ENCODE assay signal across 19 cellular contexts in genomic region chr15:72174551-72175165, GRCh38. TPM values are rescaled to one million over a fixed set of nuclear protein-coding genes. Genes with fewer than 3 reads are reported as not detected.
"Had no signal": no experiment of that assay in that cellular context is flagged by ENCODE, and none has a peak within 500 bp of the region (broad histone marks: within the 10 kb centered on the region; RNA-seq: fewer than 3 reads in every experiment).

No MANE protein-coding gene starts in this region.

- ATAC-seq: activated T-helper 17 cell treated with anti-CD3 and anti-CD28 coated beads, Interleukin-2, amount 50 U/mL, for 72 hours; effector memory CD8-positive, alpha-beta T cell; gastrocnemius medialis; heart left ventricle; left colon had no signal

- H3K4me1 Mint-ChIP-seq: activated T-helper 17 cell treated with anti-CD3 and anti-CD28 coated beads, Interleukin-2, amount 50 U/mL, for 72 hours had no signal

- H3K4me3 ChIP-seq: gastrocnemius medialis, heart left ventricle, lower lobe of right lung had no signal

- H3K4me1 ChIP-seq: gastrocnemius medialis, parathyroid adenoma had no signal

- H3K27ac ChIP-seq: epithelial cell of prostate, gastrocnemius medialis, heart left ventricle, lower lobe of right lung, parathyroid adenoma had no signal

- FAIRE-seq: astrocyte had no signal

- H3K9me3 ChIP-seq: gastrocnemius medialis, heart left ventricle, lower lobe of right lung had no signal

- H3K4me3 Mint-ChIP-seq: activated T-helper 17 cell treated with anti-CD3 and anti-CD28 coated beads, Interleukin-2, amount 50 U/mL, for 72 hours; effector memory CD8-positive, alpha-beta T cell; T-helper 1 cell treated with Interleukin-12 subunit alpha and Interleukin-12 subunit beta and Interleukin-4 antibody, amounts not matched to agents 30 μg/mL and 1 μg/mL, for 36 hours had no signal

- H3K27ac Mint-ChIP-seq: activated T-helper 17 cell treated with anti-CD3 and anti-CD28 coated beads, Interleukin-2, amount 50 U/mL, for 72 hours; effector memory CD8-positive, alpha-beta T cell; T-helper 1 cell treated with Interleukin-12 subunit alpha and Interleukin-12 subunit beta and Interleukin-4 antibody, amounts not matched to agents 30 μg/mL and 1 μg/mL, for 36 hours had no signal

- H3K27me3 ChIP-seq: gastrocnemius medialis, heart left ventricle had no signal

- H3K36me3 ChIP-seq: gastrocnemius medialis, heart left ventricle, lower lobe of right lung had no signal

- DNase-seq: activated CD4-positive, alpha-beta T cell treated with anti-CD3 and anti-CD28 coated beads, Interleukin-2, amount 50 U/mL, for 1 hour; activated naive CD4-positive, alpha-beta T cell treated with Interleukin-2 at 50 U/mL for 16 hours; dermis blood vessel endothelial cell; effector memory CD8-positive, alpha-beta T cell; gastrocnemius medialis; heart left ventricle; left colon; lower lobe of right lung; midbrain; retina; stimulated activated CD4-positive, alpha-beta T cell treated with anti-CD3 and anti-CD28 coated beads, Interleukin-4, amount 100 ng/mL, for 1 hour; stimulated activated naive CD4-positive, alpha-beta T cell; trophoblast cell had no signal

RNA-seq across cellular contexts. Expression of gene GRAMD2A, which starts 22.9 kb away (rescaled TPM):
- total RNA-seq: gastrocnemius medialis, myocyte had no signal
